Comparison of ENCODE assay signal across 1 cellular context in the genomic region with DNA sequence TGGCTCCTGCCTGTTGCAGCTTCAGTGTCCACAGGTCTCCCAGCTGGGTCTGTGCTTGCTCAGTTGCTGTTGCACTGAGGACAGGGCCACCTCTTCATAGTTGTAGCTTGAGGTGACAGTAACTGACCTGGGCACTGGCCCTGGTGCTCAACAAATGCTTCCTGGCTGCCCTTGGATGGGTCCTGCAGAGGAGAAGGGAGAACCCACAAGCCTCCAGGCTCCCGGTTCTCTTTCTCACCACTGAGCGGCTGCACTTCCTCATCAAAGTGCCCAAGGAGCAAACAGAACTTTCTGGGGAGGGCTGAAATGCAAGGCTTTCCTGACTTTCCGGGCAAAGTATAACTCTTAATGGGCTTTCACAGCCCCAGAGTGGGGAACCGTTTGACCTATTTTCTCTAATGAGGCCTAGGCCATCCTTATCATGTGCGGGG.
TF ChIP-seq lines count a peak whose summit lies in the region.

No MANE protein-coding gene starts in this region.

TF ChIP-seq in HepG2, 621 proteins besides CTCF, POLR2A, EP300 and RAD21:
- TF ChIP-seq, protein P1, sequence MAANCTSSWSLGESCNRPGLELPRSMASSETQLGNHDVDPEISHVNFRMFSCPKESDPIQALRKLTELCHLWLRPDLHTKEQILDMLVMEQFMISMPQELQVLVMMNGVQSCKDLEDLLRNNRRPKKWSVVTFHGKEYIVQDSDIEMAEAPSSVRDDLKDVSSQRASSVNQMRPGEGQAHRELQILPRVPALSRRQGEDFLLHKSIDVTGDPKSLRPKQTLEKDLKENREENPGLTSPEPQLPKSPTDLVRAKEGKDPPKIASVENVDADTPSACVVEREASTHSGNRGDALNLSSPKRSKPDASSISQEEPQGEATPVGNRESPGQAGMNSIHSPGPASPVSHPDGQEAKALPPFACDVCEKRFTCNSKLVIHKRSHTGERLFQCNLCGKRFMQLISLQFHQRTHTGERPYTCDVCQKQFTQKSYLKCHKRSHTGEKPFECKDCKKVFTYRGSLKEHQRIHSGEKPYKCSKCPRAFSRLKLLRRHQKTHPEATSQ (CRISPR knock-in tag; IDR thresholded peaks at IDR 0.05; ENCODE audit: borderline replicate concordance) = no peak
- TF ChIP-seq XRCC5 (optimal IDR thresholded peaks at IDR 0.05; ENCODE audit: low read length) = peak; percentile 15
